Comparison of ENCODE assay signal across 10 cellular contexts in genomic region chr22:41957941-41958556, GRCh38. TPM values are rescaled to one million over a fixed set of nuclear protein-coding genes. Genes with fewer than 3 reads are reported as not detected.
DNase-seq lines count a peak whose midpoint lies in the region; ATAC-seq and TF ChIP-seq lines count a peak whose summit lies in the region.
"Had no signal": no experiment of that assay in that cellular context is flagged by ENCODE, and none has a peak within 500 bp of the region (broad histone marks: within the 10 kb centered on the region; RNA-seq: fewer than 3 reads in every experiment).

No MANE protein-coding gene starts in this region.

- TF ChIP-seq POLR2A in vagina (IDR thresholded peaks at IDR 0.05), result no peak

- no peaks in the 10 kb centered on the region for H3K79me2 ChIP-seq in GM23248 (ENCODE audit: insufficient read depth)

- no peak; the same call in none of the 2 replicates for TF ChIP-seq CTCF in Panc1 (IDR thresholded peaks at IDR 0.05)
- TF ChIP-seq CTCF in glutamatergic neuron (IDR thresholded peaks at IDR 0.05; ENCODE audit: partially characterized antibody, unreplicated experiment), result peak; percentile 64
- TF ChIP-seq CTCF in psoas muscle (IDR thresholded peaks at IDR 0.05), result no peak
- TF ChIP-seq CTCF in vagina (IDR thresholded peaks at IDR 0.05), result no peak

- H3K27ac Mint-ChIP-seq in glutamatergic neuron (ENCODE audit: unreplicated experiment), result no peak overlapping the region
- H3K27ac Mint-ChIP-seq: dendritic cell treated with granulocyte-macrophage colony-stimulating factor and Interleukin-4, amounts not matched to agents 40 ng/mL and 50 ng/mL, for 4 days had no signal

- H3K9me2 ChIP-seq in GM23248 (ENCODE audit: insufficient read depth), result no peaks in the 10 kb centered on the region

- no peak overlapping the region for H3K4me3 Mint-ChIP-seq in glutamatergic neuron (ENCODE audit: unreplicated experiment)

- H2AFZ ChIP-seq in GM23248, result 0 out of 2 replicates have a peak overlapping the region, but pooled peaks have one; percentile 29

- H3K4me1 ChIP-seq in GM23248 (ENCODE audit: insufficient read depth), result no peaks in the 10 kb centered on the region
- H3K4me1 ChIP-seq in Panc1 (ENCODE audit: control insufficient read depth, insufficient read depth, low read length), result peaks cover 5% of the 10 kb centered on the region; the same call in 1 of the 2 replicates
- H3K4me1 ChIP-seq in psoas muscle, result no peaks in the 10 kb centered on the region
- peaks cover 8% of the 10 kb centered on the region for H3K4me1 ChIP-seq in vagina

- peaks cover 4% of the 10 kb centered on the region for H3K27me3 Mint-ChIP-seq in glutamatergic neuron (ENCODE audit: unreplicated experiment)

- H3K4me1 Mint-ChIP-seq in glutamatergic neuron (ENCODE audit: low read depth, unreplicated experiment), result no peaks in the 10 kb centered on the region

- peak overlapping the region; percentile 62; the same call in 1 of the 2 replicates for H3K9ac ChIP-seq in GM23248

- H3K9me3 ChIP-seq in GM23248 (ENCODE audit: low read depth), result no peaks in the 10 kb centered on the region
- H3K9me3 ChIP-seq in Panc1 (ENCODE audit: control insufficient read depth, insufficient read depth, low read depth, low read length), result no peaks in the 10 kb centered on the region
- no peaks in the 10 kb centered on the region for H3K9me3 ChIP-seq in psoas muscle
- no peaks in the 10 kb centered on the region for H3K9me3 ChIP-seq in vagina

- CTCF ChIA-PET in Panc1 (lab: Charles Lee), result interaction anchor here (0.6 kb wide), 1 partner anchor 28 kb away, joined by 4 read pairs; no protein-coding TSS in a partner anchor

- no peaks in the 10 kb centered on the region for H3K27me3 ChIP-seq in GM23248 (replicated peaks; ENCODE audit: insufficient read depth)
- H3K27me3 ChIP-seq in Panc1 (ENCODE audit: control insufficient read depth, insufficient read depth, low read length), result no peaks in the 10 kb centered on the region
- H3K27me3 ChIP-seq in psoas muscle (ENCODE audit: insufficient read depth in 3 of 3, low read length in 2 of 3), result peaks cover 0 to 5% (median 0%) of the 10 kb centered on the region in 3 donors
- H3K27me3 ChIP-seq in vagina, result no peaks in the 10 kb centered on the region

- no peak overlapping the region; the same call in 1 of the 2 replicates for H3K4me3 ChIP-seq in GM23248
- no peak overlapping the region for H3K4me3 ChIP-seq in Panc1 (ENCODE audit: low read depth in 2 of 2, low read length in 2 of 2)
- H3K4me3 ChIP-seq in psoas muscle, result peak overlapping the region; percentile 41
- peak overlapping the region in 1 of 2 donors; percentile 16 for H3K4me3 ChIP-seq in vagina

- no peaks in the 10 kb centered on the region for H3K9me3 Mint-ChIP-seq in glutamatergic neuron (ENCODE audit: unreplicated experiment)
- H3K9me3 Mint-ChIP-seq: dendritic cell treated with granulocyte-macrophage colony-stimulating factor and Interleukin-4, amounts not matched to agents 40 ng/mL and 50 ng/mL, for 4 days had no signal

- in situ Hi-C loops in GM23248 (cut with MboI) (no loop called here), Panc1 (cut with HindIII; ENCODE audit: low pct_unique_long_range_greater_than_20kb, low sequenced_read_pairs) (no loop called here)

- H3K27ac ChIP-seq in GM23248, result no peak overlapping the region
- no peak overlapping the region for H3K27ac ChIP-seq in Panc1 (ENCODE audit: low read length)
- no peak overlapping the region for H3K27ac ChIP-seq in psoas muscle
- no peak overlapping the region for H3K27ac ChIP-seq in vagina

- H3K36me3 ChIP-seq in GM23248 (ENCODE audit: low read depth) (no peaks in the 10 kb centered on the region), Panc1 (ENCODE audit: control insufficient read depth, insufficient read depth, low read length) (no peaks in the 10 kb centered on the region), psoas muscle (ENCODE audit: insufficient read depth in 1 of 2, low read depth in 1 of 2) (no peaks in the 10 kb centered on the region), vagina (no peaks in the 10 kb centered on the region)

- 55 to 82% methylated on average over 13 to 21 of the region's 23 CpGs for WGBS in GM23248 (ENCODE audit: low coverage in 1 of 2, low lambda C conversion rate in 2 of 2, missing lambda C conversion rate in 2 of 2), 2 experiments
- 53 to 72% (median 68%) methylated on average over 14 to 23 of the region's 23 CpGs for WGBS in psoas muscle, 3 donors

- ATAC-seq in Panc1 (peak; percentile 49), psoas muscle (peak in 3 of 4 donors; percentile 21 to 38 (median 26)), GM19467 (IDR thresholded peaks at IDR 0.05; ENCODE audit: unreplicated experiment) (no peak)

- H3F3A ChIP-seq in GM23248 (ENCODE audit: insufficient read depth), result no peaks in the 10 kb centered on the region

- no peaks in the 10 kb centered on the region for H3K36me3 Mint-ChIP-seq in glutamatergic neuron (ENCODE audit: unreplicated experiment)

- H3K4me2 ChIP-seq in GM23248 (ENCODE audit: unreplicated experiment), result no peak overlapping the region

- intact Hi-C loops in Panc1 (cut with micrococcal nuclease; ENCODE audit: unreplicated experiment) (no loop called here), psoas muscle (cut with DNase I) (no loop called here), vagina (cut with DNase I) (no loop called here)

- BruUV-seq in Panc1 (replicated peaks; lab: Mats Ljungman, UMichigan), result no TSS peak

- H4K20me1 ChIP-seq in GM23248 (ENCODE audit: insufficient read depth), result no peaks in the 10 kb centered on the region

- DNase-seq in GM23248 (no peak), Panc1 (ENCODE audit: low read depth, low spot score) (no peak), glutamatergic neuron (no peak), psoas muscle (no peak), SKM-1 (lab: John Stamatoyannopoulos, UW; ENCODE audit: unreplicated experiment) (no peak), vagina (ENCODE audit: extremely low spot score in 2 of 2) (no peak)
- DNase-seq in activated CD4-positive, alpha-beta T cell treated with anti-CD3 and anti-CD28 coated beads, Interleukin-2, amount 50 U/mL, for 4 hours, result no peak

- POLR2A ChIA-PET in Panc1 (lab: Charles Lee), result no interaction called here

RNA-seq across cellular contexts. Expression of gene CENPM, which starts 11.1 kb away (rescaled TPM):
- 5.7 and 15.0 TPM in 2 replicates for total RNA-seq in GM23248 (2014; rRNA removed; shearing (Covaris generic))
- polyA plus RNA-seq in GM23248 (2016; fragmentation: Nextera tagmentation; extraction: Ambion mirVana) (18.9 and 20.0 TPM in 2 replicates), psoas muscle (1 to 10 TPM in 2 of 3 donors, under 1 TPM in 1; 0.52 to 1.2 (median 1.1) TPM)
- total RNA-seq in Panc1 (2021; ENCODE audit: unreplicated experiment) (39.8 TPM), glutamatergic neuron (ENCODE audit: unreplicated experiment) (3.4 TPM), psoas muscle (1 to 10 TPM in 2 of 4 donors, under 1 TPM in 1, not detected in 1; 0.59 to 2.3 (median 1.5) TPM), vagina (not detected)
- 25.3 TPM for polyA plus RNA-seq in Panc1 (2012; ENCODE audit: insufficient read length)

RNA-seq across cellular contexts. Expression of gene SEPTIN3, which starts 11.2 kb away (rescaled TPM):
- total RNA-seq in GM23248 (2014; rRNA removed; shearing (Covaris generic)), result not detected in 2 replicates
- polyA plus RNA-seq in GM23248 (2016; fragmentation: Nextera tagmentation; extraction: Ambion mirVana) (0.06 TPM in 1 of 2 replicates, not detected in the other), psoas muscle (under 1 TPM; 0.03 to 0.14 (median 0.05) TPM)
- total RNA-seq in Panc1 (2021; ENCODE audit: unreplicated experiment) (3.9 TPM), glutamatergic neuron (ENCODE audit: unreplicated experiment) (216 TPM), psoas muscle (under 1 TPM in 1 of 4 donors, not detected in 3; 0.06 TPM), vagina (1.5 TPM)
- 3.9 TPM for polyA plus RNA-seq in Panc1 (2012; ENCODE audit: insufficient read length)

RNA-seq across cellular contexts. Expression of gene TNFRSF13C, which starts 31.4 kb away (rescaled TPM):
- 0.22 TPM in 1 of 2 replicates, not detected in the other for total RNA-seq in GM23248 (2014; rRNA removed; shearing (Covaris generic))
- polyA plus RNA-seq in GM23248 (2016; fragmentation: Nextera tagmentation; extraction: Ambion mirVana), result 0.05 and 0.11 TPM in 2 replicates
- 1.0 TPM for total RNA-seq in Panc1 (2021; ENCODE audit: unreplicated experiment)
- 0.18 TPM for polyA plus RNA-seq in Panc1 (2012; ENCODE audit: insufficient read length)
- 0.37 TPM for total RNA-seq in glutamatergic neuron (ENCODE audit: unreplicated experiment)
- total RNA-seq in psoas muscle, result 1 to 10 TPM in 1 of 4 donors, under 1 TPM in 3; 0.20 to 1.4 (median 0.38) TPM
- polyA plus RNA-seq in psoas muscle, result under 1 TPM in 2 of 3 donors, not detected in 1; 0.01 to 0.05 TPM
- total RNA-seq in vagina, result not detected
- total RNA-seq: lung microvascular endothelial cell had no signal

RNA-seq across cellular contexts. Expression of gene WBP2NL, which starts 40.5 kb away (rescaled TPM):
- total RNA-seq in GM23248 (2014; rRNA removed; shearing (Covaris generic)), result 0.43 TPM in 1 of 2 replicates, not detected in the other
- polyA plus RNA-seq in GM23248 (2016; fragmentation: Nextera tagmentation; extraction: Ambion mirVana), result 0.14 and 0.48 TPM in 2 replicates
- 0.44 TPM for total RNA-seq in Panc1 (2021; ENCODE audit: unreplicated experiment)
- 0.39 TPM for polyA plus RNA-seq in Panc1 (2012; ENCODE audit: insufficient read length)
- not detected for total RNA-seq in glutamatergic neuron (ENCODE audit: unreplicated experiment)
- 1 to 10 TPM in 1 of 4 donors, under 1 TPM in 3; 0.22 to 1.7 (median 0.48) TPM for total RNA-seq in psoas muscle
- under 1 TPM in 2 of 3 donors, not detected in 1; 0.22 to 0.40 TPM for polyA plus RNA-seq in psoas muscle
- total RNA-seq in vagina, result 2.0 TPM
- total RNA-seq: lung microvascular endothelial cell had no signal

Comparison
In these comparisons a context has a peak if more than half of its experiments do, and no peak if none do; other contexts are left out.
1. RNA of gene SEPTIN3, which starts 11.2 kb away (total RNA-seq): 216 TPM in glutamatergic neuron (single experiment); 3.9 TPM in Panc1 (single experiment), 1.5 TPM in vagina (single experiment), 0.06 TPM in psoas muscle and not detected in GM23248; every median in the first group is over 10 times any median in the second.